Comparison of ENCODE assay signal across 1 cellular context in the genomic region with DNA sequence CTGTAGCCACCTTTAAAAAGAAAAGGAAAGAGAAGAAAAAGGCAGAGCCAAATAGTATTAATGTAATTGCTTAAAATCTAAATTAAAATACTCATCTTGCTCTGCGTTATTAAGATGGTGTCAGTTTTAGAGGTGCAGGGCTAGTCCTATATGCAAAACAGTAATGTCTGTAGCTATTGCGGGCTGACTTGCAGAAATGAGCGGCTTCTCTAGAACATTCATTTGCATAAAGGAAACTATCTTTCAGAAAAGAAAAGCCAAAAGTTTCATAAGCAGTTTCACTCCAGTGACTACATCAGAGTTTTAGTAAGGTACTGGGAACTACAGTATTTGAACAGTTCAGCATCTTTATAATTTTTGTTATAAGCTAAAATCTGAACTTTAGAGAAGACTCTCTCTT.
TF ChIP-seq lines count a peak whose summit lies in the region.

No MANE protein-coding gene starts in this region.

TF ChIP-seq in GM23338, 12 proteins besides CTCF, POLR2A, EP300 and RAD21 (continued from another document):
- TF ChIP-seq, protein P1, sequence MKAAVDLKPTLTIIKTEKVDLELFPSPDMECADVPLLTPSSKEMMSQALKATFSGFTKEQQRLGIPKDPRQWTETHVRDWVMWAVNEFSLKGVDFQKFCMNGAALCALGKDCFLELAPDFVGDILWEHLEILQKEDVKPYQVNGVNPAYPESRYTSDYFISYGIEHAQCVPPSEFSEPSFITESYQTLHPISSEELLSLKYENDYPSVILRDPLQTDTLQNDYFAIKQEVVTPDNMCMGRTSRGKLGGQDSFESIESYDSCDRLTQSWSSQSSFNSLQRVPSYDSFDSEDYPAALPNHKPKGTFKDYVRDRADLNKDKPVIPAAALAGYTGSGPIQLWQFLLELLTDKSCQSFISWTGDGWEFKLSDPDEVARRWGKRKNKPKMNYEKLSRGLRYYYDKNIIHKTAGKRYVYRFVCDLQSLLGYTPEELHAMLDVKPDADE (IDR thresholded peaks at IDR 0.05), result no peak
- TF ChIP-seq STAT1 (IDR thresholded peaks at IDR 0.05; ENCODE audit: unreplicated experiment), result no peak
- TF ChIP-seq, protein P2, sequence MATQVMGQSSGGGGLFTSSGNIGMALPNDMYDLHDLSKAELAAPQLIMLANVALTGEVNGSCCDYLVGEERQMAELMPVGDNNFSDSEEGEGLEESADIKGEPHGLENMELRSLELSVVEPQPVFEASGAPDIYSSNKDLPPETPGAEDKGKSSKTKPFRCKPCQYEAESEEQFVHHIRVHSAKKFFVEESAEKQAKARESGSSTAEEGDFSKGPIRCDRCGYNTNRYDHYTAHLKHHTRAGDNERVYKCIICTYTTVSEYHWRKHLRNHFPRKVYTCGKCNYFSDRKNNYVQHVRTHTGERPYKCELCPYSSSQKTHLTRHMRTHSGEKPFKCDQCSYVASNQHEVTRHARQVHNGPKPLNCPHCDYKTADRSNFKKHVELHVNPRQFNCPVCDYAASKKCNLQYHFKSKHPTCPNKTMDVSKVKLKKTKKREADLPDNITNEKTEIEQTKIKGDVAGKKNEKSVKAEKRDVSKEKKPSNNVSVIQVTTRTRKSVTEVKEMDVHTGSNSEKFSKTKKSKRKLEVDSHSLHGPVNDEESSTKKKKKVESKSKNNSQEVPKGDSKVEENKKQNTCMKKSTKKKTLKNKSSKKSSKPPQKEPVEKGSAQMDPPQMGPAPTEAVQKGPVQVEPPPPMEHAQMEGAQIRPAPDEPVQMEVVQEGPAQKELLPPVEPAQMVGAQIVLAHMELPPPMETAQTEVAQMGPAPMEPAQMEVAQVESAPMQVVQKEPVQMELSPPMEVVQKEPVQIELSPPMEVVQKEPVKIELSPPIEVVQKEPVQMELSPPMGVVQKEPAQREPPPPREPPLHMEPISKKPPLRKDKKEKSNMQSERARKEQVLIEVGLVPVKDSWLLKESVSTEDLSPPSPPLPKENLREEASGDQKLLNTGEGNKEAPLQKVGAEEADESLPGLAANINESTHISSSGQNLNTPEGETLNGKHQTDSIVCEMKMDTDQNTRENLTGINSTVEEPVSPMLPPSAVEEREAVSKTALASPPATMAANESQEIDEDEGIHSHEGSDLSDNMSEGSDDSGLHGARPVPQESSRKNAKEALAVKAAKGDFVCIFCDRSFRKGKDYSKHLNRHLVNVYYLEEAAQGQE (IDR thresholded peaks at IDR 0.05; ENCODE audit: unreplicated experiment), result no peak
- TF ChIP-seq ZNF331 (CRISPR knock-in tag; IDR thresholded peaks at IDR 0.05; ENCODE audit: low read depth), result no peak
